In the genomic region with DNA sequence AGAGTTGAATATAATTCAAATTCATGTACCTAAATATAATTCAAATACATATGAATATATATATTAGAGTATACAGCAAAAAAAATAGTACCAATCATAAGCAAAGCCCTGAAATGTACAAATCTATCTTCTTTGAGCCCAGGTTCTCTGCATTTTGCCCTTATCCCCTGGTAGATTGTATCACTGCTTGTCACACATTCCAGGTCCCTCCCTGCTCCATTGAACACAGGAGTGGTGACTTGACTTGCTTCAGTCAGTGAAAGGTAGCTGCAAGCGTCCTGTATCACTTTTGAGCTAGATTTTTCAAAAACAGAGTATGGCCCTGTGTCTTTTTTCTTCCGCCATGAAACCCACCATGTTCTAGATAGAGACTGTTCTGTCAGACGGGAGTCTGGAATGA, we compare ENCODE assay signal across 21 cellular contexts.
"Had no signal": no experiment of that assay in that cellular context is flagged by ENCODE, and none has a peak within 500 bp of the region (broad histone marks: within the 10 kb centered on the region; RNA-seq: fewer than 3 reads in every experiment).

No MANE protein-coding gene starts in this region.

- DNase-seq: cortex of kidney; dorsolateral prefrontal cortex; effector CD8-positive, alpha-beta T cell; gastrocnemius medialis; immature natural killer cell; kidney; left colon; naive thymus-derived CD4-positive, alpha-beta T cell; nephron progenitor cell; retina; right lobe of liver; spleen; stimulated activated CD4-positive, alpha-beta T cell treated with anti-CD3 and anti-CD28 coated beads, Interleukin-15, amount 100 ng/mL, for 24 hours; stimulated activated CD4-positive, alpha-beta T cell treated with anti-CD3 and anti-CD28 coated beads, Interleukin-1b, Interleukin-23, amount 100 ng/mL, for 48 hours; stimulated activated CD4-positive, alpha-beta T cell treated with anti-CD3 and anti-CD28 coated beads, Interleukin-4, amount 100 ng/mL, for 24 hours; testis; transverse colon had no signal

- H3K79me2 ChIP-seq: parathyroid adenoma had no signal

- H3K36me3 ChIP-seq: gastrocnemius medialis, prostate gland, right lobe of liver, spleen, transverse colon had no signal

- H3K4me1 ChIP-seq: gastrocnemius medialis, parathyroid adenoma, prostate gland, right lobe of liver, spleen, transverse colon had no signal

- ATAC-seq: esophagus mucosa; gastrocnemius medialis; left colon; naive thymus-derived CD4-positive, alpha-beta T cell; right lobe of liver; stimulated activated memory B cell treated with anti-CD40 and anti-IgM and Interleukin-4, amounts not matched to agents 10 μg/mL and 1 μg/mL and 100 μg/mL, for 72 hours had no signal

- H3K27ac ChIP-seq: dorsolateral prefrontal cortex, gastrocnemius medialis, parathyroid adenoma, prostate gland, right lobe of liver, spleen, testis, transverse colon had no signal

- H3K27me3 ChIP-seq: dorsolateral prefrontal cortex, gastrocnemius medialis, right lobe of liver, spleen, testis, transverse colon had no signal

- H3K9me3 ChIP-seq: gastrocnemius medialis, prostate gland, right lobe of liver, spleen, testis, transverse colon had no signal

- H3K4me3 ChIP-seq: dorsolateral prefrontal cortex, gastrocnemius medialis, prostate gland, right lobe of liver, spleen, testis, transverse colon had no signal

- H3K9ac ChIP-seq: parathyroid adenoma had no signal

- H2AFZ ChIP-seq: parathyroid adenoma had no signal
